In genomic region chr18:62788891-62789290, GRCh38 we compare ENCODE assay signal across 1 cellular context.
TF ChIP-seq lines count a peak whose summit lies in the region.

No MANE protein-coding gene starts in this region.

TF ChIP-seq in HEK293, 187 proteins besides CTCF, POLR2A, EP300 and RAD21 (continued from another document and continues in another):
- TF ChIP-seq ZNF571 (tag by site-specific recombination; IDR thresholded peaks at IDR 0.05) (no peak), ZNF785 (tag by site-specific recombination; IDR thresholded peaks at IDR 0.05) (no peak), ZNF112 (tag by site-specific recombination; IDR thresholded peaks at IDR 0.05) (no peak), ZNF837 (tag by site-specific recombination; IDR thresholded peaks at IDR 0.05) (no peak), TSHZ1 (tag by site-specific recombination; IDR thresholded peaks at IDR 0.05; ENCODE audit: borderline replicate concordance) (peak; percentile 80), ZNF335 (tag by site-specific recombination; conservative IDR thresholded peaks at IDR 0.05) (peak; percentile 62; the same call in 1 of the 2 replicates), FEZF1 (tag by site-specific recombination; IDR thresholded peaks at IDR 0.05) (peak; percentile 92), ZNF549 (tag by site-specific recombination; IDR thresholded peaks at IDR 0.05) (no peak), ZNF157 (tag by site-specific recombination; IDR thresholded peaks at IDR 0.05) (no peak), PRDM6 (tag by site-specific recombination; IDR thresholded peaks at IDR 0.05) (peak; percentile 85), ZNF202 (tag by site-specific recombination; IDR thresholded peaks at IDR 0.05; ENCODE audit: borderline replicate concordance) (no peak), ZBTB11 (tag by site-specific recombination; conservative IDR thresholded peaks at IDR 0.05; ENCODE audit: low read depth) (no peak), ZFP37 (tag by site-specific recombination; IDR thresholded peaks at IDR 0.05) (0 out of 2 replicates have a peak, but pooled peaks have one; percentile 21), ZNF610 (tag by site-specific recombination; IDR thresholded peaks at IDR 0.05; ENCODE audit: borderline replicate concordance) (no peak), ZBTB10 (tag by site-specific recombination; IDR thresholded peaks at IDR 0.05) (no peak), ZNF776 (tag by site-specific recombination; IDR thresholded peaks at IDR 0.05; ENCODE audit: borderline replicate concordance) (no peak), ZNF26 (tag by site-specific recombination; IDR thresholded peaks at IDR 0.05) (no peak), ZNF626 (tag by site-specific recombination; IDR thresholded peaks at IDR 0.05) (no peak), ZNF677 (tag by site-specific recombination; IDR thresholded peaks at IDR 0.05) (no peak), GFI1B (tag by site-specific recombination; IDR thresholded peaks at IDR 0.05) (no peak), ZNF433 (tag by site-specific recombination; IDR thresholded peaks at IDR 0.05; ENCODE audit: low read depth) (no peak), ZNF624 (tag by site-specific recombination; IDR thresholded peaks at IDR 0.05) (no peak), KLF16 (tag by site-specific recombination; IDR thresholded peaks at IDR 0.05) (no peak), OSR2 (tag by site-specific recombination; IDR thresholded peaks at IDR 0.05) (peak; percentile 84), ZNF292 (tag by site-specific recombination; IDR thresholded peaks at IDR 0.05; ENCODE audit: borderline replicate concordance, low read depth) (no peak), ZNF830 (tag by site-specific recombination; IDR thresholded peaks at IDR 0.05; ENCODE audit: low read depth) (no peak), ZBTB20 (tag by site-specific recombination; IDR thresholded peaks at IDR 0.05) (no peak), ZNF169 (tag by site-specific recombination; IDR thresholded peaks at IDR 0.05) (no peak), ZNF394 (tag by site-specific recombination; IDR thresholded peaks at IDR 0.05; ENCODE audit: borderline replicate concordance) (peak; percentile 53; the same call in 1 of the 2 replicates), ZNF654 (tag by site-specific recombination; IDR thresholded peaks at IDR 0.05; ENCODE audit: low read depth) (no peak), ZNF707 (tag by site-specific recombination; IDR thresholded peaks at IDR 0.05) (no peak), ZIC2 (tag by site-specific recombination; IDR thresholded peaks at IDR 0.05) (peak; percentile 68), ZBTB48 (tag by site-specific recombination; IDR thresholded peaks at IDR 0.05) (no peak), EGR2 (tag by site-specific recombination; IDR thresholded peaks at IDR 0.05; ENCODE audit: low read depth) (no peak), RBAK (tag by site-specific recombination; IDR thresholded peaks at IDR 0.05) (no peak), ZNF580 (tag by site-specific recombination; IDR thresholded peaks at IDR 0.05) (peak; percentile 64; the same call in 1 of the 2 replicates), KLF8 (tag by site-specific recombination; IDR thresholded peaks at IDR 0.05) (no peak; the same call in 1 of the 2 replicates), HOXA7 (CRISPR knock-in tag; IDR thresholded peaks at IDR 0.05; ENCODE audit: borderline replicate concordance) (no peak), ZNF423 (tag by site-specific recombination; IDR thresholded peaks at IDR 0.05) (no peak), REPIN1 (tag by site-specific recombination; IDR thresholded peaks at IDR 0.05; ENCODE audit: low read depth) (no peak), ZBTB6 (tag by site-specific recombination; IDR thresholded peaks at IDR 0.05) (no peak), ZNF354C (tag by site-specific recombination; IDR thresholded peaks at IDR 0.05; ENCODE audit: borderline replicate concordance, low read depth) (no peak), ZNF777 (tag by site-specific recombination; IDR thresholded peaks at IDR 0.05; ENCODE audit: borderline replicate concordance) (no peak), ZNF10 (tag by site-specific recombination; IDR thresholded peaks at IDR 0.05) (no peak), HOXC10 (CRISPR knock-in tag; IDR thresholded peaks at IDR 0.05) (no peak), ZNF473 (tag by site-specific recombination; IDR thresholded peaks at IDR 0.05) (no peak), ZNF366 (tag by site-specific recombination; conservative IDR thresholded peaks at IDR 0.05) (peak; percentile 26; the same call in 1 of the 2 replicates), INSM2 (tag by site-specific recombination; IDR thresholded peaks at IDR 0.05) (peak; percentile 66; the same call in 1 of the 2 replicates), AEBP2 (tag by site-specific recombination; IDR thresholded peaks at IDR 0.05; ENCODE audit: borderline replicate concordance) (no peak), SALL2 (tag by site-specific recombination; IDR thresholded peaks at IDR 0.05; ENCODE audit: borderline replicate concordance) (no peak), ZFP3 (tag by site-specific recombination; IDR thresholded peaks at IDR 0.05; ENCODE audit: low read depth) (no peak), ZXDB (tag by site-specific recombination; IDR thresholded peaks at IDR 0.05) (peak; percentile 87)
